ENCODE assay signal across 1 cellular context in genomic region chr1:19735419-19736127, GRCh38.
TF ChIP-seq lines count a peak whose summit lies in the region.

No MANE protein-coding gene starts in this region.

TF ChIP-seq in GM23338, 12 proteins besides CTCF, POLR2A, EP300 and RAD21 (continued from another document):
- TF ChIP-seq ZNF462 (CRISPR knock-in tag; IDR thresholded peaks at IDR 0.05) = no peak
- no peak for TF ChIP-seq EZH2phosphoT487 (IDR thresholded peaks at IDR 0.05; ENCODE audit: unreplicated experiment)
